In genomic region chr7:66921918-66922486, GRCh38 we compare ENCODE assay signal across 8 cellular contexts. TPM values are rescaled to one million over a fixed set of nuclear protein-coding genes. Genes with fewer than 3 reads are reported as not detected.
A peak's percentile ranks its signal among the peaks of the same experiment; 100 is the strongest.
DNase-seq lines count a peak whose midpoint lies in the region; ATAC-seq, FAIRE-seq and TF ChIP-seq lines count a peak whose summit lies in the region.

No MANE protein-coding gene starts in this region.

- in situ Hi-C loops in GM23248 (cut with MboI): no loop called here

- H3K79me2 ChIP-seq in GM23248 (ENCODE audit: insufficient read depth): peaks cover 57% of the 10 kb centered on the region

- H3K27ac ChIP-seq in GM23248 (peak overlapping the region; percentile 70), kidney (ENCODE audit: low read depth in 2 of 2, low read length in 2 of 2) (no peak overlapping the region)

- ATAC-seq in activated naive CD8-positive, alpha-beta T cell treated with anti-CD3 and anti-CD28 coated beads, Interleukin-2, amount 10 ng/mL, durations not matched to agents 7 days and 5 days (ENCODE audit: low read depth): peak; percentile 42
- ATAC-seq in stimulated activated memory B cell treated with anti-CD40 and anti-IgM and Interleukin-4, amounts not matched to agents 10 μg/mL and 1 μg/mL and 100 μg/mL, for 72 hours: peak; percentile 49

- POLR2A ChIA-PET in activated naive CD8-positive, alpha-beta T cell treated with anti-CD3 and anti-CD28 coated beads, Interleukin-2, amount 10 ng/mL, durations not matched to agents 7 days and 5 days (lab: Charles Lee): interaction anchor here (1.2 to 3.8 kb wide), 6 partner anchors 20 to 428 kb away, joined by 4 to 31 read pairs (median 6); partner anchors contain the start of genes RABGEF1, SBDS and TYW1

- no peaks in the 10 kb centered on the region for H3K27me3 ChIP-seq in GM23248 (replicated peaks; ENCODE audit: insufficient read depth)

- intact Hi-C loops in kidney (cut with DNase I): no loop called here
- intact Hi-C loops in posterior vena cava (cut with DNase I): no loop called here

- H3K36me3 Mint-ChIP-seq in activated naive CD8-positive, alpha-beta T cell treated with anti-CD3 and anti-CD28 coated beads, Interleukin-2, amount 10 ng/mL, durations not matched to agents 7 days and 5 days: peaks cover 23% of the 10 kb centered on the region
- peaks cover 15% of the 10 kb centered on the region for H3K36me3 Mint-ChIP-seq in stimulated activated memory B cell treated with anti-CD40 and anti-IgM and Interleukin-4, amounts not matched to agents 10 μg/mL and 1 μg/mL and 100 μg/mL, for 72 hours

- peak overlapping the region; percentile 98 for H3K4me3 ChIP-seq in GM23248
- peak overlapping the region; percentile 89 to 95 for H3K4me3 ChIP-seq in kidney (ENCODE audit: low read length in 2 of 2)

- WGBS in GM23248 (ENCODE audit: low coverage in 1 of 2, low lambda C conversion rate in 2 of 2, missing lambda C conversion rate in 2 of 2), 2 experiments: 17 to 18% methylated on average over 15 of the region's 15 CpGs

- H3F3A ChIP-seq in GM23248 (ENCODE audit: insufficient read depth): peaks cover 11% of the 10 kb centered on the region; the same call in 1 of the 2 replicates

- peak overlapping the region; percentile 89 for H3K4me2 ChIP-seq in GM23248 (ENCODE audit: unreplicated experiment)

- DNase-seq in EH (ENCODE audit: low read depth) (peak; percentile 16), GM23248 (peak; percentile 40), NOMO-1 treated with dmso at 0.1 percent for 144 hours (lab: John Stamatoyannopoulos, UW; ENCODE audit: unreplicated experiment) (peak; percentile 33), kidney (no peak), posterior vena cava (ENCODE audit: low spot score) (no peak), SHP77 treated with DMSO at 0.1 percent for 48 hours (lab: John Stamatoyannopoulos, UW) (no peak)
- DNase-seq in activated naive CD8-positive, alpha-beta T cell treated with anti-CD3 and anti-CD28 coated beads, Interleukin-2, amount 10 ng/mL, durations not matched to agents 7 days and 5 days: peak; percentile 39

- no peaks in the 10 kb centered on the region for H3K9me3 Mint-ChIP-seq in activated naive CD8-positive, alpha-beta T cell treated with anti-CD3 and anti-CD28 coated beads, Interleukin-2, amount 10 ng/mL, durations not matched to agents 7 days and 5 days
- H3K9me3 Mint-ChIP-seq in stimulated activated memory B cell treated with anti-CD40 and anti-IgM and Interleukin-4, amounts not matched to agents 10 μg/mL and 1 μg/mL and 100 μg/mL, for 72 hours: no peaks in the 10 kb centered on the region

- H3K4me1 ChIP-seq in GM23248 (ENCODE audit: insufficient read depth) (peaks cover 9% of the 10 kb centered on the region; the same call in 1 of the 2 replicates), kidney (ENCODE audit: control insufficient read depth in 1 of 2, insufficient read depth in 1 of 2, low read depth in 1 of 2, low read length in 2 of 2) (peaks cover 0 to 14% of the 10 kb centered on the region in 2 donors)

- no peak for FAIRE-seq in kidney (lab: Jason Lieb, UNC)

- peak overlapping the region; percentile 86 for H3K4me3 Mint-ChIP-seq in activated naive CD8-positive, alpha-beta T cell treated with anti-CD3 and anti-CD28 coated beads, Interleukin-2, amount 10 ng/mL, durations not matched to agents 7 days and 5 days
- H3K4me3 Mint-ChIP-seq in stimulated activated memory B cell treated with anti-CD40 and anti-IgM and Interleukin-4, amounts not matched to agents 10 μg/mL and 1 μg/mL and 100 μg/mL, for 72 hours: peak overlapping the region; percentile 95

- H3K9me3 ChIP-seq in GM23248 (ENCODE audit: low read depth): no peaks in the 10 kb centered on the region
- H3K9me3 ChIP-seq in kidney (ENCODE audit: control insufficient read depth in 1 of 2, low read length in 2 of 2): no peaks in the 10 kb centered on the region

- no peaks in the 10 kb centered on the region; the same call in 1 of the 2 replicates for H3K36me3 ChIP-seq in GM23248 (ENCODE audit: low read depth)
- H3K36me3 ChIP-seq in kidney (ENCODE audit: control insufficient read depth in 1 of 2, insufficient read depth in 2 of 2, low read length in 2 of 2): no peaks in the 10 kb centered on the region

- H2AFZ ChIP-seq in GM23248: peak overlapping the region; percentile 75

- no peaks in the 10 kb centered on the region for H3K27me3 Mint-ChIP-seq in activated naive CD8-positive, alpha-beta T cell treated with anti-CD3 and anti-CD28 coated beads, Interleukin-2, amount 10 ng/mL, durations not matched to agents 7 days and 5 days
- no peaks in the 10 kb centered on the region for H3K27me3 Mint-ChIP-seq in stimulated activated memory B cell treated with anti-CD40 and anti-IgM and Interleukin-4, amounts not matched to agents 10 μg/mL and 1 μg/mL and 100 μg/mL, for 72 hours

- no peaks in the 10 kb centered on the region for H4K20me1 ChIP-seq in GM23248 (ENCODE audit: insufficient read depth)

- TF ChIP-seq CTCF in kidney (IDR thresholded peaks at IDR 0.05; ENCODE audit: borderline replicate concordance, extremely low read depth, insufficient read depth): no peak

- peak overlapping the region; percentile 94 for H3K27ac Mint-ChIP-seq in activated naive CD8-positive, alpha-beta T cell treated with anti-CD3 and anti-CD28 coated beads, Interleukin-2, amount 10 ng/mL, durations not matched to agents 7 days and 5 days
- H3K27ac Mint-ChIP-seq in stimulated activated memory B cell treated with anti-CD40 and anti-IgM and Interleukin-4, amounts not matched to agents 10 μg/mL and 1 μg/mL and 100 μg/mL, for 72 hours: peak overlapping the region; percentile 90

- H3K4me1 Mint-ChIP-seq in activated naive CD8-positive, alpha-beta T cell treated with anti-CD3 and anti-CD28 coated beads, Interleukin-2, amount 10 ng/mL, durations not matched to agents 7 days and 5 days: peaks cover 25% of the 10 kb centered on the region
- H3K4me1 Mint-ChIP-seq in stimulated activated memory B cell treated with anti-CD40 and anti-IgM and Interleukin-4, amounts not matched to agents 10 μg/mL and 1 μg/mL and 100 μg/mL, for 72 hours: peaks cover 45% of the 10 kb centered on the region

- H3K9me2 ChIP-seq in GM23248 (ENCODE audit: insufficient read depth): no peaks in the 10 kb centered on the region

- peak overlapping the region; percentile 98 for H3K9ac ChIP-seq in GM23248
- H3K9ac ChIP-seq in kidney (ENCODE audit: low read length in 2 of 2): peak overlapping the region; percentile 72 to 74

RNA-seq across cellular contexts. Expression of gene TMEM248, which starts 1.0 kb away (rescaled TPM):
- 101 and 113 TPM in 2 replicates for total RNA-seq in GM23248 (2014; rRNA removed; shearing (Covaris generic))
- polyA plus RNA-seq in GM23248 (2016; fragmentation: Nextera tagmentation; extraction: Ambion mirVana) (98.0 and 105 TPM in 2 replicates), kidney (ENCODE audit: insufficient read depth, low read depth, low replicate concordance) (38.2 TPM)
- 10 to 100 TPM; 86.9 to 88.1 TPM for total RNA-seq in activated naive CD8-positive, alpha-beta T cell treated with anti-CD3 and anti-CD28 coated beads, Interleukin-2, amount 10 ng/mL, durations not matched to agents 7 days and 5 days
- total RNA-seq in kidney (113 TPM), posterior vena cava (10 to 100 TPM; 74.2 to 82.1 TPM)

Comparison
In these comparisons a context has a peak if more than half of its experiments do, and no peak if none do; other contexts are left out.
1. DNase-seq: peak in EH (single experiment), GM23248 (single experiment), NOMO-1 treated with dmso at 0.1 percent for 144 hours (single experiment) and activated naive CD8-positive, alpha-beta T cell treated with anti-CD3 and anti-CD28 coated beads, Interleukin-2, amount 10 ng/mL, durations not matched to agents 7 days and 5 days (single experiment); none in kidney (single experiment), posterior vena cava (single experiment) and SHP77 treated with DMSO at 0.1 percent for 48 hours (single experiment).